ENCODE assay signal across 1 cellular context in genomic region chr13:33286143-33286542, GRCh38.
TF ChIP-seq lines count a peak whose summit lies in the region.

No MANE protein-coding gene starts in this region.

TF ChIP-seq in H1, 55 proteins besides CTCF, POLR2A, EP300 and RAD21 (continued from another document):
- no peak for TF ChIP-seq RXRA (IDR thresholded peaks at IDR 0.05; ENCODE audit: insufficient read depth, low read depth, low read length)
- TF ChIP-seq FOSL1 (IDR thresholded peaks at IDR 0.05; ENCODE audit: insufficient read depth, low read depth, low read length): no peak
- TF ChIP-seq KDM1A (IDR thresholded peaks at IDR 0.05; ENCODE audit: borderline replicate concordance, low read length): no peak
- no peak for TF ChIP-seq HDAC6 (IDR thresholded peaks at IDR 0.05; ENCODE audit: low read depth, low read length)
- TF ChIP-seq E2F6 (IDR thresholded peaks at IDR 0.05): 0 out of 2 replicates have a peak, but pooled peaks have one; percentile 5
